1 cellular context compared by ENCODE assay signal in the genomic region with DNA sequence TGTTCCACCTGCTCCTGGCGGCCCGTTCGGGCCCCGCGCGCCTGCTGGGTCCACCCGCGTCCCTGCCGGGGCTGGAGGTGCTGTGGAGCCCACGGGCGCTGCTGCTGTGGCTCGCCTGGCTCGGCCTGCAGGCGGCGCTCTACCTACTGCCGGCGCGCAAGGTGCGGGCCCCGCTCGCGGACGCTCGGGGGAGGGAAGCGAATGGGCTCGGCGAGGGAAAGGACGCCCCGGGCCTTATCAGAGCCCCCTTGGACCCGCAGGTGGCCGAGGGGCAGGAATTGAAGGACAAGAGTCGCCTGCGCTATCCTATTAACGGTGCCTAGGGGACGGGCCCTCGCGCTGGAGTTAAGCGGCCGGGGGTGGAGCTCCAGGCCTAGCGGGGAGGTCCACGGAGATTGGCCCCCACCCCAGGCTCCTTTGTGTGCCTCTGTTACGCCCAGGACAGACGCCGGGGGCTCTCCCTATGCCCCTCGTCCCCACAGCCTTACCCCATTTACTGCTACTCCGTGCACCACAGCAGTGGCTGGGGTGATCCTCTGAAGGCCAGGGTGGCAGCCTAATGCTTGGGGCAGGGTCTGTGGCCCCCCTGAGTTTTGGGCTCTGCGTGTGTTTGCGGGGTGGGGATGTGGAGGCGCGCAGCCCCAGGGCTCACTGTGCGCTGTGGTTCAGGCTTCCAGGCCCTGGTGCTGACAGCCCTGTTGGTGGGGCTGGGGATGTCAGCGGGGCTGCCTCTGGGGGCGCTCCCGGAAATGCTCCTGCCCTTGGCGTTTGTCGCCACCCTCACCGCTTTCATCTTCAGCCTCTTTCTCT.
A peak's percentile ranks its signal among the peaks of the same experiment; 100 is the strongest.
TF ChIP-seq lines count a peak whose summit lies in the region.

No MANE protein-coding gene starts in this region.

TF ChIP-seq in GM12878, 131 proteins besides CTCF, POLR2A, EP300 and RAD21 (continues in another document):
- no peak for TF ChIP-seq BMI1 (IDR thresholded peaks at IDR 0.05; ENCODE audit: borderline replicate concordance)
- no peak for TF ChIP-seq CREM (IDR thresholded peaks at IDR 0.05; ENCODE audit: low read depth)
- TF ChIP-seq CHD4 (IDR thresholded peaks at IDR 0.05) = no peak
- no peak for TF ChIP-seq SMAD1 (IDR thresholded peaks at IDR 0.05; ENCODE audit: low read depth, partially characterized antibody)
- TF ChIP-seq, protein P1, sequence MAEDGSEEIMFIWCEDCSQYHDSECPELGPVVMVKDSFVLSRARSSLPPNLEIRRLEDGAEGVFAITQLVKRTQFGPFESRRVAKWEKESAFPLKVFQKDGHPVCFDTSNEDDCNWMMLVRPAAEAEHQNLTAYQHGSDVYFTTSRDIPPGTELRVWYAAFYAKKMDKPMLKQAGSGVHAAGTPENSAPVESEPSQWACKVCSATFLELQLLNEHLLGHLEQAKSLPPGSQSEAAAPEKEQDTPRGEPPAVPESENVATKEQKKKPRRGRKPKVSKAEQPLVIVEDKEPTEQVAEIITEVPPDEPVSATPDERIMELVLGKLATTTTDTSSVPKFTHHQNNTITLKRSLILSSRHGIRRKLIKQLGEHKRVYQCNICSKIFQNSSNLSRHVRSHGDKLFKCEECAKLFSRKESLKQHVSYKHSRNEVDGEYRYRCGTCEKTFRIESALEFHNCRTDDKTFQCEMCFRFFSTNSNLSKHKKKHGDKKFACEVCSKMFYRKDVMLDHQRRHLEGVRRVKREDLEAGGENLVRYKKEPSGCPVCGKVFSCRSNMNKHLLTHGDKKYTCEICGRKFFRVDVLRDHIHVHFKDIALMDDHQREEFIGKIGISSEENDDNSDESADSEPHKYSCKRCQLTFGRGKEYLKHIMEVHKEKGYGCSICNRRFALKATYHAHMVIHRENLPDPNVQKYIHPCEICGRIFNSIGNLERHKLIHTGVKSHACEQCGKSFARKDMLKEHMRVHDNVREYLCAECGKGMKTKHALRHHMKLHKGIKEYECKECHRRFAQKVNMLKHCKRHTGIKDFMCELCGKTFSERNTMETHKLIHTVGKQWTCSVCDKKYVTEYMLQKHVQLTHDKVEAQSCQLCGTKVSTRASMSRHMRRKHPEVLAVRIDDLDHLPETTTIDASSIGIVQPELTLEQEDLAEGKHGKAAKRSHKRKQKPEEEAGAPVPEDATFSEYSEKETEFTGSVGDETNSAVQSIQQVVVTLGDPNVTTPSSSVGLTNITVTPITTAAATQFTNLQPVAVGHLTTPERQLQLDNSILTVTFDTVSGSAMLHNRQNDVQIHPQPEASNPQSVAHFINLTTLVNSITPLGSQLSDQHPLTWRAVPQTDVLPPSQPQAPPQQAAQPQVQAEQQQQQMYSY (CRISPR knock-in tag; IDR thresholded peaks at IDR 0.05) = no peak
- no peak for TF ChIP-seq HDAC6 (IDR thresholded peaks at IDR 0.05; ENCODE audit: unreplicated experiment)
- no peak for TF ChIP-seq FOXK2 (IDR thresholded peaks at IDR 0.05)
- no peak for TF ChIP-seq ZZZ3 (IDR thresholded peaks at IDR 0.05; ENCODE audit: control insufficient read depth, insufficient read length, low read depth)
- no peak for TF ChIP-seq CBFB (IDR thresholded peaks at IDR 0.05; ENCODE audit: low read depth)
- no peak for TF ChIP-seq EED (IDR thresholded peaks at IDR 0.05; ENCODE audit: low read depth)
- TF ChIP-seq ZNF217 (IDR thresholded peaks at IDR 0.05) = 0 out of 2 replicates have a peak, but pooled peaks have one; percentile 62
- TF ChIP-seq, protein P2, sequence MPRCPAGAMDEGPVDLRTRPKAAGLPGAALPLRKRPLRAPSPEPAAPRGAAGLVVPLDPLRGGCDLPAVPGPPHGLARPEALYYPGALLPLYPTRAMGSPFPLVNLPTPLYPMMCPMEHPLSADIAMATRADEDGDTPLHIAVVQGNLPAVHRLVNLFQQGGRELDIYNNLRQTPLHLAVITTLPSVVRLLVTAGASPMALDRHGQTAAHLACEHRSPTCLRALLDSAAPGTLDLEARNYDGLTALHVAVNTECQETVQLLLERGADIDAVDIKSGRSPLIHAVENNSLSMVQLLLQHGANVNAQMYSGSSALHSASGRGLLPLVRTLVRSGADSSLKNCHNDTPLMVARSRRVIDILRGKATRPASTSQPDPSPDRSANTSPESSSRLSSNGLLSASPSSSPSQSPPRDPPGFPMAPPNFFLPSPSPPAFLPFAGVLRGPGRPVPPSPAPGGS (IDR thresholded peaks at IDR 0.05; ENCODE audit: borderline replicate concordance, insufficient read depth, low read depth, low read length, poor library complexity, severe bottlenecking) = peak; percentile 64
- TF ChIP-seq POLR2AphosphoS5 (IDR thresholded peaks at IDR 0.05; ENCODE audit: low read length) = no peak
- TF ChIP-seq, protein P3, sequence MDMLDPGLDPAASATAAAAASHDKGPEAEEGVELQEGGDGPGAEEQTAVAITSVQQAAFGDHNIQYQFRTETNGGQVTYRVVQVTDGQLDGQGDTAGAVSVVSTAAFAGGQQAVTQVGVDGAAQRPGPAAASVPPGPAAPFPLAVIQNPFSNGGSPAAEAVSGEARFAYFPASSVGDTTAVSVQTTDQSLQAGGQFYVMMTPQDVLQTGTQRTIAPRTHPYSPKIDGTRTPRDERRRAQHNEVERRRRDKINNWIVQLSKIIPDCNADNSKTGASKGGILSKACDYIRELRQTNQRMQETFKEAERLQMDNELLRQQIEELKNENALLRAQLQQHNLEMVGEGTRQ (IDR thresholded peaks at IDR 0.05; ENCODE audit: borderline replicate concordance, low read depth, low read length) = no peak
- TF ChIP-seq BRCA1 (IDR thresholded peaks at IDR 0.05; ENCODE audit: low read depth, low read length) = no peak
- TF ChIP-seq SREBF1 (IDR thresholded peaks at IDR 0.05; ENCODE audit: low read length) = no peak
- TF ChIP-seq SREBF2 (IDR thresholded peaks at IDR 0.05; ENCODE audit: low read length) = no peak
- TF ChIP-seq NRF1 (conservative IDR thresholded peaks at IDR 0.05; ENCODE audit: low read depth, low read length) = no peak
- TF ChIP-seq, protein P4, sequence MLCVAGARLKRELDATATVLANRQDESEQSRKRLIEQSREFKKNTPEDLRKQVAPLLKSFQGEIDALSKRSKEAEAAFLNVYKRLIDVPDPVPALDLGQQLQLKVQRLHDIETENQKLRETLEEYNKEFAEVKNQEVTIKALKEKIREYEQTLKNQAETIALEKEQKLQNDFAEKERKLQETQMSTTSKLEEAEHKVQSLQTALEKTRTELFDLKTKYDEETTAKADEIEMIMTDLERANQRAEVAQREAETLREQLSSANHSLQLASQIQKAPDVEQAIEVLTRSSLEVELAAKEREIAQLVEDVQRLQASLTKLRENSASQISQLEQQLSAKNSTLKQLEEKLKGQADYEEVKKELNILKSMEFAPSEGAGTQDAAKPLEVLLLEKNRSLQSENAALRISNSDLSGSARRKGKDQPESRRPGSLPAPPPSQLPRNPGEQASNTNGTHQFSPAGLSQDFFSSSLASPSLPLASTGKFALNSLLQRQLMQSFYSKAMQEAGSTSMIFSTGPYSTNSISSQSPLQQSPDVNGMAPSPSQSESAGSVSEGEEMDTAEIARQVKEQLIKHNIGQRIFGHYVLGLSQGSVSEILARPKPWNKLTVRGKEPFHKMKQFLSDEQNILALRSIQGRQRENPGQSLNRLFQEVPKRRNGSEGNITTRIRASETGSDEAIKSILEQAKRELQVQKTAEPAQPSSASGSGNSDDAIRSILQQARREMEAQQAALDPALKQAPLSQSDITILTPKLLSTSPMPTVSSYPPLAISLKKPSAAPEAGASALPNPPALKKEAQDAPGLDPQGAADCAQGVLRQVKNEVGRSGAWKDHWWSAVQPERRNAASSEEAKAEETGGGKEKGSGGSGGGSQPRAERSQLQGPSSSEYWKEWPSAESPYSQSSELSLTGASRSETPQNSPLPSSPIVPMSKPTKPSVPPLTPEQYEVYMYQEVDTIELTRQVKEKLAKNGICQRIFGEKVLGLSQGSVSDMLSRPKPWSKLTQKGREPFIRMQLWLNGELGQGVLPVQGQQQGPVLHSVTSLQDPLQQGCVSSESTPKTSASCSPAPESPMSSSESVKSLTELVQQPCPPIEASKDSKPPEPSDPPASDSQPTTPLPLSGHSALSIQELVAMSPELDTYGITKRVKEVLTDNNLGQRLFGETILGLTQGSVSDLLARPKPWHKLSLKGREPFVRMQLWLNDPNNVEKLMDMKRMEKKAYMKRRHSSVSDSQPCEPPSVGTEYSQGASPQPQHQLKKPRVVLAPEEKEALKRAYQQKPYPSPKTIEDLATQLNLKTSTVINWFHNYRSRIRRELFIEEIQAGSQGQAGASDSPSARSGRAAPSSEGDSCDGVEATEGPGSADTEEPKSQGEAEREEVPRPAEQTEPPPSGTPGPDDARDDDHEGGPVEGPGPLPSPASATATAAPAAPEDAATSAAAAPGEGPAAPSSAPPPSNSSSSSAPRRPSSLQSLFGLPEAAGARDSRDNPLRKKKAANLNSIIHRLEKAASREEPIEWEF (IDR thresholded peaks at IDR 0.05; ENCODE audit: insufficient replicate concordance, low read depth, low read length) = no peak
- TF ChIP-seq, protein P5, sequence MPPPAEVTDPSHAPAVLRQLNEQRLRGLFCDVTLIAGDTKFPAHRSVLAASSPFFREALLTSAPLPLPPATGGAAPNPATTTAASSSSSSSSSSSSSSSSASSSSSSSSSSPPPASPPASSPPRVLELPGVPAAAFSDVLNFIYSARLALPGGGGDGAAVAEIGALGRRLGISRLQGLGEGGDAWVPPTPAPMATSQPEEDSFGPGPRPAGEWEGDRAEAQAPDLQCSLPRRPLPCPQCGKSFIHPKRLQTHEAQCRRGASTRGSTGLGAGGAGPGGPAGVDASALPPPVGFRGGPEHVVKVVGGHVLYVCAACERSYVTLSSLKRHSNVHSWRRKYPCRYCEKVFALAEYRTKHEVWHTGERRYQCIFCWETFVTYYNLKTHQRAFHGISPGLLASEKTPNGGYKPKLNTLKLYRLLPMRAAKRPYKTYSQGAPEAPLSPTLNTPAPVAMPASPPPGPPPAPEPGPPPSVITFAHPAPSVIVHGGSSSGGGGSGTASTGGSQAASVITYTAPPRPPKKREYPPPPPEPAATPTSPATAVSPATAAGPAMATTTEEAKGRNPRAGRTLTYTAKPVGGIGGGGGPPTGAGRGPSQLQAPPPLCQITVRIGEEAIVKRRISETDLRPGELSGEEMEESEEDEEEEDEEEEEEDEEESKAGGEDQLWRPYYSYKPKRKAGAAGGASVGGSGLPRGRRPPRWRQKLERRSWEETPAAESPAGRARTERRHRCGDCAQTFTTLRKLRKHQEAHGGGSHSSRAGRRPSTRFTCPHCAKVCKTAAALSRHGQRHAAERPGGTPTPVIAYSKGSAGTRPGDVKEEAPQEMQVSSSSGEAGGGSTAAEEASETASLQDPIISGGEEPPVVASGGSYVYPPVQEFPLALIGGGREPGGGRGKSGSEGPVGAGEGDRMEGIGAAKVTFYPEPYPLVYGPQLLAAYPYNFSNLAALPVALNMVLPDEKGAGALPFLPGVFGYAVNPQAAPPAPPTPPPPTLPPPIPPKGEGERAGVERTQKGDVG (CRISPR knock-in tag; IDR thresholded peaks at IDR 0.05) = no peak
- TF ChIP-seq CEBPB (IDR thresholded peaks at IDR 0.05; ENCODE audit: borderline replicate concordance in 1 of 2, low read depth in 2 of 2, low read length in 2 of 2) = no peak
- TF ChIP-seq, protein P6, sequence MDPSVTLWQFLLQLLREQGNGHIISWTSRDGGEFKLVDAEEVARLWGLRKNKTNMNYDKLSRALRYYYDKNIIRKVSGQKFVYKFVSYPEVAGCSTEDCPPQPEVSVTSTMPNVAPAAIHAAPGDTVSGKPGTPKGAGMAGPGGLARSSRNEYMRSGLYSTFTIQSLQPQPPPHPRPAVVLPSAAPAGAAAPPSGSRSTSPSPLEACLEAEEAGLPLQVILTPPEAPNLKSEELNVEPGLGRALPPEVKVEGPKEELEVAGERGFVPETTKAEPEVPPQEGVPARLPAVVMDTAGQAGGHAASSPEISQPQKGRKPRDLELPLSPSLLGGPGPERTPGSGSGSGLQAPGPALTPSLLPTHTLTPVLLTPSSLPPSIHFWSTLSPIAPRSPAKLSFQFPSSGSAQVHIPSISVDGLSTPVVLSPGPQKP (IDR thresholded peaks at IDR 0.05; ENCODE audit: low read depth, low read length) = no peak
- TF ChIP-seq HDGF (IDR thresholded peaks at IDR 0.05) = peak; percentile 87
- TF ChIP-seq MTA3 (IDR thresholded peaks at IDR 0.05; ENCODE audit: borderline replicate concordance, low read length) = no peak
- no peak for TF ChIP-seq HDAC2 (IDR thresholded peaks at IDR 0.05)
- TF ChIP-seq IRF4 (IDR thresholded peaks at IDR 0.05; ENCODE audit: low read depth, low read length) = no peak
- TF ChIP-seq KDM1A (IDR thresholded peaks at IDR 0.05; ENCODE audit: borderline replicate concordance) = no peak
- TF ChIP-seq CBX3 (IDR thresholded peaks at IDR 0.05; ENCODE audit: borderline replicate concordance, low read depth) = no peak
- TF ChIP-seq JUND (IDR thresholded peaks at IDR 0.05; ENCODE audit: low read depth, low read length) = no peak
- TF ChIP-seq, protein P7, sequence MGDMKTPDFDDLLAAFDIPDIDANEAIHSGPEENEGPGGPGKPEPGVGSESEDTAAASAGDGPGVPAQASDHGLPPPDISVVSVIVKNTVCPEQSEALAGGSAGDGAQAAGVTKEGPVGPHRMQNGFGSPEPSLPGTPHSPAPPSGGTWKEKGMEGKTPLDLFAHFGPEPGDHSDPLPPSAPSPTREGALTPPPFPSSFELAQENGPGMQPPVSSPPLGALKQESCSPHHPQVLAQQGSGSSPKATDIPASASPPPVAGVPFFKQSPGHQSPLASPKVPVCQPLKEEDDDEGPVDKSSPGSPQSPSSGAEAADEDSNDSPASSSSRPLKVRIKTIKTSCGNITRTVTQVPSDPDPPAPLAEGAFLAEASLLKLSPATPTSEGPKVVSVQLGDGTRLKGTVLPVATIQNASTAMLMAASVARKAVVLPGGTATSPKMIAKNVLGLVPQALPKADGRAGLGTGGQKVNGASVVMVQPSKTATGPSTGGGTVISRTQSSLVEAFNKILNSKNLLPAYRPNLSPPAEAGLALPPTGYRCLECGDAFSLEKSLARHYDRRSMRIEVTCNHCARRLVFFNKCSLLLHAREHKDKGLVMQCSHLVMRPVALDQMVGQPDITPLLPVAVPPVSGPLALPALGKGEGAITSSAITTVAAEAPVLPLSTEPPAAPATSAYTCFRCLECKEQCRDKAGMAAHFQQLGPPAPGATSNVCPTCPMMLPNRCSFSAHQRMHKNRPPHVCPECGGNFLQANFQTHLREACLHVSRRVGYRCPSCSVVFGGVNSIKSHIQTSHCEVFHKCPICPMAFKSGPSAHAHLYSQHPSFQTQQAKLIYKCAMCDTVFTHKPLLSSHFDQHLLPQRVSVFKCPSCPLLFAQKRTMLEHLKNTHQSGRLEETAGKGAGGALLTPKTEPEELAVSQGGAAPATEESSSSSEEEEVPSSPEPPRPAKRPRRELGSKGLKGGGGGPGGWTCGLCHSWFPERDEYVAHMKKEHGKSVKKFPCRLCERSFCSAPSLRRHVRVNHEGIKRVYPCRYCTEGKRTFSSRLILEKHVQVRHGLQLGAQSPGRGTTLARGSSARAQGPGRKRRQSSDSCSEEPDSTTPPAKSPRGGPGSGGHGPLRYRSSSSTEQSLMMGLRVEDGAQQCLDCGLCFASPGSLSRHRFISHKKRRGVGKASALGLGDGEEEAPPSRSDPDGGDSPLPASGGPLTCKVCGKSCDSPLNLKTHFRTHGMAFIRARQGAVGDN (IDR thresholded peaks at IDR 0.05) = peak; percentile 35; the same call in 1 of the 2 replicates
- TF ChIP-seq MYB (IDR thresholded peaks at IDR 0.05; ENCODE audit: borderline replicate concordance, low read depth, low read length) = no peak
- TF ChIP-seq SRF (IDR thresholded peaks at IDR 0.05; ENCODE audit: low read depth in 2 of 2, low read length in 2 of 2) = no peak
